ENCODE assay signal across 8 cellular contexts in the genomic region with DNA sequence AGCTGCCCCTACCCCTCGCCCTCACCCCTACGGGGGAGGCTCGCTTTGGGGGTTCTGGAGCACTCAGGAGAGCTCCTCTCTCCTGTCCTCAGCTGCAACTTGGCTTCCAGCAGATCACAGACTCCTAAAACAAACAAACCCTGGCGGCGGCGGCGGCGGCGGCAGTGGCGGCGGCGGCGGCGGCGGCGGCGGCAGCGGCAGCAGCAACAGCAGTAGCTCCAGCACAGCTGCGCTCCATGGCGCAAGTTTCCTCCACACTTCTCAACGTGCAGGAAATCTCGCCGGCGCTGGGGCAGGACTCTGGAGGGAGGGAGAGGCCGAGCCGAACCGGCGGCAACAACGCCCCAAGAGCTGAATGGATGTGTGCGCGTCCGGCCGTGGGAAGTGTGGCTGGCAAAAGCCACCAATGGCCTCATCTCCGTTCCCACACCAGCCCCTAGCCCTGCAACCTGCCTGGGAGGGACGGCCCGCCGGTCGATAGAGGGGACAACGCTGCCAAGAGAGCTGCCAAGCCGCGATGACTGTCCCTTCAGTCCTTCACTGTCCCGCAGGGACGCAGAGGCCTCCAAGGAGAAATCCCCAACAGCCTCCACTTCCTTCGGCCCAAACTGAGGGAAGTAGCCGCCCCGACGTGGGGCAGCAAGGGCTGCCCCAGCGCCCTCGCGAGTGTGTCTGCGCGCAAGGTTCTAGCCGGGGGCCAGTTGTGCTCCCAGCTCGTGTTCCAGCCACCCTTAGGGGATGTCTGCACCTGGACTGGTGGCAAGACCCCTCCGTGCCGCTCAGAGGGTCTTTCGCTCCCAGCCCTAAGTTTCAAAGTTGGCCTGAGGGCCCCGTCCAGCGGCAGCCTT. TPM values are rescaled to one million over a fixed set of nuclear protein-coding genes. Genes with fewer than 3 reads are reported as not detected.
A peak's percentile ranks its signal among the peaks of the same experiment; 100 is the strongest.
DNase-seq lines count a peak whose midpoint lies in the region; ATAC-seq and TF ChIP-seq lines count a peak whose summit lies in the region.

No MANE protein-coding gene starts in this region.

- H3K4me1 ChIP-seq in mucosa of stomach (ENCODE audit: control insufficient read depth, insufficient read depth, low read length): no peaks in the 10 kb centered on the region

- CTCF ChIA-PET in AG04450 (lab: Charles Lee): interaction anchor here (0.6 to 1.4 kb wide), 3 partner anchors 90 to 674 kb away, joined by 3 to 7 read pairs (median 4); no protein-coding TSS in a partner anchor

- ATAC-seq in esophagus mucosa (peak; percentile 58), GM21619 (IDR thresholded peaks at IDR 0.05; ENCODE audit: unreplicated experiment) (no peak)

- no peaks in the 10 kb centered on the region for H3K27me3 ChIP-seq in AG04450 (ENCODE audit: control insufficient read depth, insufficient read depth, low read length)
- H3K27me3 ChIP-seq in mucosa of stomach (ENCODE audit: control insufficient read depth, insufficient read depth, low read length): no peaks in the 10 kb centered on the region

- DNase-seq in AG04450 (ENCODE audit: low read depth, low spot score) (no peak), NCI-H1105 (lab: John Stamatoyannopoulos, UW) (peak; percentile 1), NCI-H2029 (lab: John Stamatoyannopoulos, UW) (no peak), cerebellar cortex (ENCODE audit: low spot score) (no peak)
- DNase-seq in stimulated activated naive CD4-positive, alpha-beta T cell (lab: John Stamatoyannopoulos, UW): no peak

- peak overlapping the region; percentile 53 for H3K9ac ChIP-seq in mucosa of stomach (ENCODE audit: low read length)

- H3K9me3 ChIP-seq in AG04450 (ENCODE audit: control insufficient read depth, insufficient read depth, low read length): no peaks in the 10 kb centered on the region
- no peaks in the 10 kb centered on the region for H3K9me3 ChIP-seq in mucosa of stomach (ENCODE audit: control insufficient read depth, low read length)

- TF ChIP-seq CTCF in AG04450 (IDR thresholded peaks at IDR 0.05; ENCODE audit: low read depth, low read length): no peak

- no peaks in the 10 kb centered on the region for H3K36me3 ChIP-seq in mucosa of stomach (ENCODE audit: control insufficient read depth, insufficient read depth, low read length)

- no peak overlapping the region for H3K27ac ChIP-seq in AG04450 (ENCODE audit: low read depth, low read length)

- POLR2A ChIA-PET in AG04450 (lab: Yijun Ruan, JAX): no interaction called here

- H3K4me3 ChIP-seq in AG04450 (ENCODE audit: low read depth, low read length) (peak overlapping the region; percentile 63), mucosa of stomach (ENCODE audit: low read length) (peak overlapping the region; percentile 31)

RNA-seq across cellular contexts. Expression of a gene that starts 0.8 kb away (rescaled TPM):
- polyA plus RNA-seq in AG04450 (2011; rRNA removed): 1.0 and 1.1 TPM in 2 replicates
- polyA minus RNA-seq in AG04450 (2011; rRNA and poly(A)+ RNA removed): 2.4 and 2.8 TPM in 2 replicates
- total RNA-seq in esophagus mucosa: 1.7 TPM
